Comparison of ENCODE assay signal across 8 cellular contexts in the genomic region with DNA sequence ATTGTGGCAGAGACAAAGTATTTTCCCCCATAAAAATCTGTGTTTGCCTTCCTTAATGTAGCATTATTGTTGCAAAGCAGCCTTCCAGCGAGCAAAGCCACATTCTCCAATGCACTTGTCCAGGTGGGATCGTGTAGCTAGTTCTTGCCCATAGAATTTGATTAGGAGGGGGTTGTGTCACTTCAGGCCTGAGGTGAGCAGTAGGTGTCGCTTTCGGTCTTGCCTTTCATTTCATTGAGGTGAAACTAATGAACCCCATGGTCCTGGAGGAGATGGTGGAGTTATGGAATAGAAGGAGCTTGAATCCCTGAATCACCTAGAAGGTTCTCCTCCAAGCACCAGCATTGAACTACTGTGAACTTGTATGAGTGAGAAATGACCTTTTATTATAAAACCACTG.
DNase-seq lines count a peak whose midpoint lies in the region; ATAC-seq and TF ChIP-seq lines count a peak whose summit lies in the region.
"Had no signal": no experiment of that assay in that cellular context is flagged by ENCODE, and none has a peak within 500 bp of the region (broad histone marks: within the 10 kb centered on the region; RNA-seq: fewer than 3 reads in every experiment).

No MANE protein-coding gene starts in this region.

- H4K8ac ChIP-seq in mesenchymal stem cell (ENCODE audit: low read length), result no peak overlapping the region

- ATAC-seq in lower lobe of right lung (no peak), HG02840 (IDR thresholded peaks at IDR 0.05; ENCODE audit: low FRiP score, unreplicated experiment) (no peak)
- ATAC-seq: mucosa of descending colon had no signal

- 57% methylated on average over 4 of the region's 4 CpGs for WGBS in mesenchymal stem cell

- H3K79me1 ChIP-seq in mesenchymal stem cell (replicated peaks; ENCODE audit: low read length, poor library complexity, severe bottlenecking), result no peaks in the 10 kb centered on the region

- TF ChIP-seq CTCF in GM12874 (IDR thresholded peaks at IDR 0.05; ENCODE audit: insufficient read depth, low read depth, low read length) (0 out of 2 replicates have a peak, but pooled peaks have one; percentile 5), MM.1S (IDR thresholded peaks at IDR 0.05; ENCODE audit: low read length) (peak; percentile 29), cardiac fibroblast (IDR thresholded peaks at IDR 0.05; ENCODE audit: low read depth, low read length) (no peak), lower lobe of right lung (IDR thresholded peaks at IDR 0.05) (peak; percentile 8)

- H2AFZ ChIP-seq in MM.1S (ENCODE audit: low read length) (no peak overlapping the region), mesenchymal stem cell (ENCODE audit: low read depth, low read length) (no peak overlapping the region)

- no peak overlapping the region for H3K14ac ChIP-seq in mesenchymal stem cell (ENCODE audit: low read length in 2 of 2)

- no peak overlapping the region for H3K4me3 ChIP-seq in MM.1S (ENCODE audit: low read length)
- no peak overlapping the region for H3K4me3 ChIP-seq in cardiac fibroblast (replicated peaks in 1 of 2; ENCODE audit: low read depth in 2 of 2, low read length in 2 of 2)
- H3K4me3 ChIP-seq in lower lobe of right lung, result no peak overlapping the region
- H3K4me3 ChIP-seq in mesenchymal stem cell (ENCODE audit: insufficient read depth in 1 of 2, low read depth in 1 of 2, low read length in 2 of 2), result no peak overlapping the region
- H3K4me3 ChIP-seq: mucosa of descending colon had no signal

- no peaks in the 10 kb centered on the region for H4K20me1 ChIP-seq in MM.1S (ENCODE audit: insufficient read depth, low read length)

- DNase-seq in MM.1S (no peak), cardiac fibroblast (ENCODE audit: low read depth in 2 of 2) (peak; percentile 9 to 12), lower lobe of right lung (no peak), mesenchymal stem cell (no peak)
- DNase-seq in stimulated activated CD4-positive, alpha-beta T cell treated with anti-CD3 and anti-CD28 coated beads, Interleukin-4, amount 100 ng/mL, for 4 hours, result no peak

- H3F3A ChIP-seq in MM.1S (ENCODE audit: insufficient read depth, low read length), result no peaks in the 10 kb centered on the region

- H3K9me2 ChIP-seq in MM.1S (replicated peaks; ENCODE audit: insufficient read depth, low read length), result no peaks in the 10 kb centered on the region

- H2AK5ac ChIP-seq in mesenchymal stem cell (ENCODE audit: low read length, severe bottlenecking), result no peak overlapping the region

- no peak overlapping the region for H3K23ac ChIP-seq in mesenchymal stem cell (ENCODE audit: low read length in 2 of 2)

- H3K79me2 ChIP-seq in MM.1S (ENCODE audit: low read length), result no peaks in the 10 kb centered on the region

- no peak overlapping the region for H2BK12ac ChIP-seq in mesenchymal stem cell (ENCODE audit: low read length in 2 of 2)

- H3K4ac ChIP-seq in mesenchymal stem cell (ENCODE audit: low read depth in 1 of 2, low read length in 2 of 2), result no peak overlapping the region

- intact Hi-C loops in lower lobe of right lung (cut with DNase I), result no loop called here

- H3K9me3 ChIP-seq in MM.1S (replicated peaks; ENCODE audit: insufficient read depth, low read length) (no peaks in the 10 kb centered on the region), lower lobe of right lung (no peaks in the 10 kb centered on the region), mesenchymal stem cell (ENCODE audit: control insufficient read depth, low read length) (no peaks in the 10 kb centered on the region)
- H3K9me3 ChIP-seq: mucosa of descending colon had no signal

- H2BK120ac ChIP-seq in mesenchymal stem cell (ENCODE audit: low read depth, low read length), result no peak overlapping the region

- no peaks in the 10 kb centered on the region for H3K36me3 ChIP-seq in MM.1S (replicated peaks; ENCODE audit: insufficient read depth, low read length)
- no peaks in the 10 kb centered on the region for H3K36me3 ChIP-seq in lower lobe of right lung
- no peaks in the 10 kb centered on the region for H3K36me3 ChIP-seq in mesenchymal stem cell (ENCODE audit: control insufficient read depth in 1 of 2, insufficient read depth in 2 of 2, low read depth in 1 of 2, low read length in 2 of 2)

- no peak overlapping the region for H4K91ac ChIP-seq in mesenchymal stem cell (ENCODE audit: low read length)

- H2BK15ac ChIP-seq in mesenchymal stem cell (ENCODE audit: low read depth, poor library complexity, severe bottlenecking), result no peak overlapping the region

- H3K27me3 ChIP-seq in MM.1S (replicated peaks; ENCODE audit: insufficient read depth, low read length) (no peaks in the 10 kb centered on the region), lower lobe of right lung (ENCODE audit: low read depth) (no peaks in the 10 kb centered on the region), mesenchymal stem cell (ENCODE audit: control insufficient read depth in 1 of 2, insufficient read depth in 1 of 2, low read length in 2 of 2) (no peaks in the 10 kb centered on the region)

- H3K27ac ChIP-seq in MM.1S (ENCODE audit: low read length) (no peak overlapping the region), lower lobe of right lung (no peak overlapping the region), mesenchymal stem cell (ENCODE audit: low read length, poor library complexity, severe bottlenecking) (no peak overlapping the region)

- H3K4me2 ChIP-seq in MM.1S (ENCODE audit: low read depth, low read length) (no peak overlapping the region), mesenchymal stem cell (ENCODE audit: low read length, poor library complexity, severe bottlenecking) (no peak overlapping the region)

- H2BK5ac ChIP-seq in mesenchymal stem cell (ENCODE audit: low read depth, low read length, poor library complexity, severe bottlenecking), result no peak overlapping the region

- H3K4me1 ChIP-seq in MM.1S (ENCODE audit: low read length), result no peaks in the 10 kb centered on the region
- H3K4me1 ChIP-seq in lower lobe of right lung, result no peaks in the 10 kb centered on the region
- no peaks in the 10 kb centered on the region for H3K4me1 ChIP-seq in mesenchymal stem cell (ENCODE audit: control insufficient read depth, insufficient read depth, low read depth, low read length)

- no peak overlapping the region for H3K9ac ChIP-seq in MM.1S (ENCODE audit: low read length)
- no peak overlapping the region for H3K9ac ChIP-seq in mesenchymal stem cell (ENCODE audit: low read length)

- no peak overlapping the region for H3K18ac ChIP-seq in mesenchymal stem cell (ENCODE audit: low read depth in 1 of 2, low read length in 2 of 2)

Comparison
In these comparisons a context has a peak if more than half of its experiments do, and no peak if none do; other contexts are left out.
1. DNase-seq: peak in cardiac fibroblast (2 of 2); none in MM.1S (single experiment), lower lobe of right lung (single experiment), stimulated activated CD4-positive, alpha-beta T cell treated with anti-CD3 and anti-CD28 coated beads, Interleukin-4, amount 100 ng/mL, for 4 hours (0 of 2) and mesenchymal stem cell (single experiment).